In genomic region chrX:120468825-120469525, GRCh38 we compare ENCODE assay signal across 1 cellular context.
A peak's percentile ranks its signal among the peaks of the same experiment; 100 is the strongest.
TF ChIP-seq lines count a peak whose summit lies in the region.

LAMP2 (minus strand) TSS chrX:120469296; CDS start chrX:120469169, 127 bp downstream.

TF ChIP-seq in HepG2, 621 proteins besides CTCF, POLR2A, EP300 and RAD21 (continued from another document and continues in another):
- TF ChIP-seq ARID4A (CRISPR knock-in tag; IDR thresholded peaks at IDR 0.05; ENCODE audit: borderline replicate concordance) (peak; percentile 80; the same call in 1 of the 2 replicates), ZNF605 (CRISPR knock-in tag; IDR thresholded peaks at IDR 0.05) (peak; percentile 29; the same call in 1 of the 2 replicates), SP140L (CRISPR knock-in tag; IDR thresholded peaks at IDR 0.05; ENCODE audit: borderline replicate concordance) (no peak), POLR2AphosphoS5 (IDR thresholded peaks at IDR 0.05; ENCODE audit: low read depth, low read length) (peak; percentile 91), FOSL2 (CRISPR knock-in tag; IDR thresholded peaks at IDR 0.05) (peak; percentile 35), IKZF5 (CRISPR knock-in tag; IDR thresholded peaks at IDR 0.05) (0 out of 2 replicates have a peak, but pooled peaks have one; percentile 46), GATAD2A (CRISPR knock-in tag; IDR thresholded peaks at IDR 0.05) (peak; percentile 21; the same call in 1 of the 2 replicates), POLR2G (IDR thresholded peaks at IDR 0.05; ENCODE audit: low read depth, low read length) (peak; percentile 87), AHDC1 (CRISPR knock-in tag; IDR thresholded peaks at IDR 0.05; ENCODE audit: borderline replicate concordance) (no peak), LCORL (IDR thresholded peaks at IDR 0.05) (no peak), LCORL (CRISPR knock-in tag; IDR thresholded peaks at IDR 0.05) (no peak; the same call in 1 of the 2 replicates), PITX1 (CRISPR knock-in tag; IDR thresholded peaks at IDR 0.05) (0 out of 2 replicates have a peak, but pooled peaks have one; percentile 26), CEBPG (CRISPR knock-in tag; IDR thresholded peaks at IDR 0.05) (0 out of 2 replicates have a peak, but pooled peaks have one; percentile 8), RFXAP (CRISPR knock-in tag; IDR thresholded peaks at IDR 0.05; ENCODE audit: borderline replicate concordance) (no peak), KLF13 (CRISPR knock-in tag; IDR thresholded peaks at IDR 0.05) (no peak), NR1H2 (CRISPR knock-in tag; IDR thresholded peaks at IDR 0.05; ENCODE audit: borderline replicate concordance, low read depth) (no peak), AHR (CRISPR knock-in tag; IDR thresholded peaks at IDR 0.05) (no peak), CREB1 (IDR thresholded peaks at IDR 0.05) (peak; percentile 23; the same call in 1 of the 2 replicates), CREB1 (CRISPR knock-in tag; IDR thresholded peaks at IDR 0.05) (peak; percentile 61), ZNF574 (CRISPR knock-in tag; IDR thresholded peaks at IDR 0.05) (peak; percentile 75), ZMAT5 (CRISPR knock-in tag; IDR thresholded peaks at IDR 0.05; ENCODE audit: borderline replicate concordance, low read depth) (no peak), HNF4A (CRISPR knock-in tag; IDR thresholded peaks at IDR 0.05) (peak; percentile 27; the same call in 1 of the 2 replicates), SMARCC2 (IDR thresholded peaks at IDR 0.05) (no peak), ZNF382 (CRISPR knock-in tag; IDR thresholded peaks at IDR 0.05; ENCODE audit: borderline replicate concordance) (no peak), ZSCAN31 (CRISPR knock-in tag; IDR thresholded peaks at IDR 0.05; ENCODE audit: low read depth) (0 out of 2 replicates have a peak, but pooled peaks have one; percentile 29), TAF15 (IDR thresholded peaks at IDR 0.05; ENCODE audit: low read depth, low read length, poor library complexity, severe bottlenecking) (no peak), ZNF788 (CRISPR knock-in tag; IDR thresholded peaks at IDR 0.05; ENCODE audit: borderline replicate concordance) (0 out of 2 replicates have a peak, but pooled peaks have one; percentile 21), TCF7 (IDR thresholded peaks at IDR 0.05; ENCODE audit: low read depth) (no peak), ZNF317 (CRISPR knock-in tag; IDR thresholded peaks at IDR 0.05) (0 out of 2 replicates have a peak, but pooled peaks have one; percentile 20), ZNF101 (CRISPR knock-in tag; IDR thresholded peaks at IDR 0.05; ENCODE audit: borderline replicate concordance, low read depth) (no peak), GATAD1 (CRISPR knock-in tag; IDR thresholded peaks at IDR 0.05) (peak; percentile 51; the same call in 1 of the 2 replicates), ZNF335 (CRISPR knock-in tag; IDR thresholded peaks at IDR 0.05) (0 out of 2 replicates have a peak, but pooled peaks have one; percentile 29), UBTF (CRISPR knock-in tag; IDR thresholded peaks at IDR 0.05) (peak; percentile 84), MAX (IDR thresholded peaks at IDR 0.05) (peak; percentile 55; the same call in 1 of the 2 replicates), HNF1B (CRISPR knock-in tag; IDR thresholded peaks at IDR 0.05) (no peak), HDAC1 (CRISPR knock-in tag; IDR thresholded peaks at IDR 0.05) (peak; percentile 69), HOXA3 (CRISPR knock-in tag; IDR thresholded peaks at IDR 0.05) (peak; percentile 68; the same call in 1 of the 2 replicates), ZNF891 (CRISPR knock-in tag; IDR thresholded peaks at IDR 0.05) (no peak), ZNF503 (CRISPR knock-in tag; IDR thresholded peaks at IDR 0.05) (0 out of 2 replicates have a peak, but pooled peaks have one; percentile 34), MYC (CRISPR knock-in tag; IDR thresholded peaks at IDR 0.05; ENCODE audit: borderline replicate concordance) (peak; percentile 38; the same call in 1 of the 2 replicates)
